In genomic region chr2:222270436-222270835, GRCh38 we compare ENCODE assay signal across 18 cellular contexts. TPM values are rescaled to one million over a fixed set of nuclear protein-coding genes. Genes with fewer than 3 reads are reported as not detected.
DNase-seq lines count a peak whose midpoint lies in the region; ATAC-seq and TF ChIP-seq lines count a peak whose summit lies in the region.
"Had no signal": no experiment of that assay in that cellular context is flagged by ENCODE, and none has a peak within 500 bp of the region (broad histone marks: within the 10 kb centered on the region; RNA-seq: fewer than 3 reads in every experiment).

No MANE protein-coding gene starts in this region.

- H3K36me3 ChIP-seq in BJ (ENCODE audit: control insufficient read depth, insufficient read depth, low read length) (no peaks in the 10 kb centered on the region), psoas muscle (ENCODE audit: insufficient read depth in 1 of 2, low read depth in 1 of 2) (no peaks in the 10 kb centered on the region)
- H3K36me3 ChIP-seq: BE2C had no signal

- 59 to 83% (median 62%) methylated on average over 3 of the region's 3 CpGs for WGBS in psoas muscle, 3 donors

- POLR2A ChIA-PET in BJ (lab: Charles Lee): no interaction called here

- CTCF ChIA-PET in BJ (lab: Yijun Ruan, JAX): no interaction called here

- peaks cover 73% of the 10 kb centered on the region for H3K27me3 Mint-ChIP-seq in brain

- ATAC-seq in psoas muscle (no peak), GM21360 (IDR thresholded peaks at IDR 0.05; ENCODE audit: unreplicated experiment) (no peak), HG03045 (IDR thresholded peaks at IDR 0.05; ENCODE audit: unreplicated experiment) (no peak)
- ATAC-seq: CD8-positive, alpha-beta T cell; HCT116 had no signal

- H3K36me3 Mint-ChIP-seq in brain: no peaks in the 10 kb centered on the region
- H3K36me3 Mint-ChIP-seq: CD14-positive monocyte; CD8-positive, alpha-beta T cell; IgD-negative memory B cell had no signal

- H3K9me3 ChIP-seq in psoas muscle: no peaks in the 10 kb centered on the region
- H3K9me3 ChIP-seq: BE2C had no signal

- H3K27me3 ChIP-seq in BJ (ENCODE audit: control insufficient read depth, insufficient read depth, low read length): no peaks in the 10 kb centered on the region
- no peaks in the 10 kb centered on the region for H3K27me3 ChIP-seq in psoas muscle (ENCODE audit: insufficient read depth in 3 of 3, low read length in 2 of 3)

- H3K27ac Mint-ChIP-seq in brain: peak overlapping the region in 3 of 5 experiments; percentile 29 to 75 (median 44)
- H3K27ac Mint-ChIP-seq: CD14-positive monocyte; CD8-positive, alpha-beta T cell; IgD-negative memory B cell had no signal

- H3K4me1 ChIP-seq in psoas muscle: peaks cover 44% of the 10 kb centered on the region

- peaks cover 75% of the 10 kb centered on the region for H3K4me1 Mint-ChIP-seq in brain
- H3K4me1 Mint-ChIP-seq: CD14-positive monocyte had no signal

- intact Hi-C loops in psoas muscle (cut with DNase I): no loop called here

- DNase-seq in BJ (ENCODE audit: low read depth) (peak; percentile 46), medulla oblongata (ENCODE audit: extremely low spot score) (peak; percentile 45), psoas muscle (no peak), SKM-1 treated with dmso at 0.1 percent for 144 hours (lab: John Stamatoyannopoulos, UW; ENCODE audit: unreplicated experiment) (no peak)
- DNase-seq: ACHN; BE2C; CD8-positive, alpha-beta T cell; COR-L47; DMS79 treated with DMSO at 0.1 percent for 48 hours; GDM1 had no signal

- TF ChIP-seq CTCF in BJ (IDR thresholded peaks at IDR 0.05; ENCODE audit: insufficient read depth, low read depth, low read length) (no peak), brain (conservative IDR thresholded peaks at IDR 0.05) (no peak), psoas muscle (IDR thresholded peaks at IDR 0.05) (no peak)

- no peak overlapping the region for H3K4me3 ChIP-seq in BJ (ENCODE audit: low read depth, low read length)
- peak overlapping the region; percentile 16 for H3K4me3 ChIP-seq in psoas muscle

- peak overlapping the region; percentile 31 for H3K27ac ChIP-seq in psoas muscle

- no peaks in the 10 kb centered on the region for H3K9me3 Mint-ChIP-seq in brain
- H3K9me3 Mint-ChIP-seq: CD8-positive, alpha-beta T cell; IgD-negative memory B cell had no signal

- H3K4me3 Mint-ChIP-seq in brain: peak overlapping the region in 3 of 5 experiments; percentile 7 to 57 (median 43)
- H3K4me3 Mint-ChIP-seq: CD8-positive, alpha-beta T cell; IgD-negative memory B cell had no signal

RNA-seq across cellular contexts. Expression of gene PAX3, which starts 28.4 kb away (rescaled TPM):
- polyA plus RNA-seq in BJ (2011; rRNA removed) (7.4 and 11.1 TPM in 2 replicates), brain (ENCODE audit: insufficient read depth, low read depth, low replicate concordance) (not detected), psoas muscle (1 to 10 TPM in 2 of 3 donors, under 1 TPM in 1; 0.26 to 2.8 (median 1.9) TPM)
- 21.3 and 35.5 TPM in 2 replicates for polyA minus RNA-seq in BJ (2011; rRNA and poly(A)+ RNA removed)
- 10 to 100 TPM in 2 of 4 donors, 1 to 10 TPM in 2; 6.9 to 20.5 (median 13.3) TPM for total RNA-seq in psoas muscle
- total RNA-seq: A172; CD8-positive, alpha-beta T cell; HT-29 had no signal
- polyA plus RNA-seq: CD14-positive monocyte, IgD-negative memory B cell had no signal

Comparison
In these comparisons a context has a peak if more than half of its experiments do, and no peak if none do; other contexts are left out.
1. DNase-seq: peak in BJ (single experiment) and medulla oblongata (single experiment); none in psoas muscle (0 of 2) and SKM-1 treated with dmso at 0.1 percent for 144 hours (single experiment).